Comparison of ENCODE assay signal across 15 cellular contexts in genomic region chr12:44968960-44969359, GRCh38.
DNase-seq lines count a peak whose midpoint lies in the region; ATAC-seq and TF ChIP-seq lines count a peak whose summit lies in the region.
"Had no signal": no experiment of that assay in that cellular context is flagged by ENCODE, and none has a peak within 500 bp of the region (broad histone marks: within the 10 kb centered on the region; RNA-seq: fewer than 3 reads in every experiment).

No MANE protein-coding gene starts in this region.

- intact Hi-C loops in PC-3 (cut with micrococcal nuclease) = no loop called here

- H3K36me3 ChIP-seq in Loucy (ENCODE audit: insufficient read depth, low read length) = no peaks in the 10 kb centered on the region
- H3K36me3 ChIP-seq in PC-3 (ENCODE audit: low read depth, low read length) = no peaks in the 10 kb centered on the region

- H3K36me3 Mint-ChIP-seq in activated CD4-positive, alpha-beta T cell treated with anti-CD3 and anti-CD28 coated beads, Interleukin-2, amount 10 ng/mL, durations not matched to agents 7 days and 5 days (ENCODE audit: low read depth) = no peaks in the 10 kb centered on the region
- H3K36me3 Mint-ChIP-seq: CD4-positive, CD25-positive, alpha-beta regulatory T cell had no signal

- H4K20me1 ChIP-seq in Loucy (ENCODE audit: insufficient read depth, low read length, poor library complexity, severe bottlenecking) (no peaks in the 10 kb centered on the region), PC-3 (ENCODE audit: low read length) (no peaks in the 10 kb centered on the region)

- H2AFZ ChIP-seq in Loucy (ENCODE audit: low read length) = peak overlapping the region; percentile 57; the same call in 1 of the 2 replicates
- no peak overlapping the region for H2AFZ ChIP-seq in PC-3 (ENCODE audit: low read length)
- H2AFZ ChIP-seq: GM23338 had no signal

- H3K27ac ChIP-seq in PC-3 (ENCODE audit: low read length) = no peak overlapping the region
- H3K27ac ChIP-seq: 22Rv1 had no signal

- H3K4me1 Mint-ChIP-seq in activated CD4-positive, alpha-beta T cell treated with anti-CD3 and anti-CD28 coated beads, Interleukin-2, amount 10 ng/mL, durations not matched to agents 7 days and 5 days = peaks cover 14% of the 10 kb centered on the region
- H3K4me1 Mint-ChIP-seq in stimulated activated naive CD8-positive, alpha-beta T cell treated with anti-CD3 and anti-CD28 coated beads, Interleukin-15, amount 100 ng/mL, for 72 hours = peaks cover 7% of the 10 kb centered on the region
- H3K4me1 Mint-ChIP-seq: CD4-positive, CD25-positive, alpha-beta regulatory T cell had no signal

- H3K9me2 ChIP-seq in Loucy (replicated peaks; ENCODE audit: low read depth, low read length) (no peaks in the 10 kb centered on the region), PC-3 (replicated peaks; ENCODE audit: low read length) (no peaks in the 10 kb centered on the region)

- H3K4me3 Mint-ChIP-seq in activated CD4-positive, alpha-beta T cell treated with anti-CD3 and anti-CD28 coated beads, Interleukin-2, amount 10 ng/mL, durations not matched to agents 7 days and 5 days = no peak overlapping the region
- H3K4me3 Mint-ChIP-seq in stimulated activated naive CD8-positive, alpha-beta T cell treated with anti-CD3 and anti-CD28 coated beads, Interleukin-15, amount 100 ng/mL, for 72 hours = no peak overlapping the region
- H3K4me3 Mint-ChIP-seq: CD4-positive, CD25-positive, alpha-beta regulatory T cell; GM23338 had no signal

- no peaks in the 10 kb centered on the region for H3K27me3 ChIP-seq in Loucy (ENCODE audit: insufficient read depth, low read length, poor library complexity, severe bottlenecking)
- H3K27me3 ChIP-seq in PC-3 (ENCODE audit: low read length) = peaks cover 26% of the 10 kb centered on the region

- peak overlapping the region; percentile 57 for H3K9ac ChIP-seq in Loucy (ENCODE audit: low read depth, low read length, poor library complexity, severe bottlenecking)
- no peak overlapping the region for H3K9ac ChIP-seq in PC-3 (ENCODE audit: low read length)

- H3K79me2 ChIP-seq in Loucy (ENCODE audit: insufficient read depth, low read length) = no peaks in the 10 kb centered on the region
- no peaks in the 10 kb centered on the region for H3K79me2 ChIP-seq in PC-3 (ENCODE audit: low read length)

- H3F3A ChIP-seq in Loucy (ENCODE audit: low read depth) = peaks cover 8% of the 10 kb centered on the region
- no peaks in the 10 kb centered on the region for H3F3A ChIP-seq in PC-3 (ENCODE audit: low read length, unreplicated experiment)

- H3K27me3 Mint-ChIP-seq in activated CD4-positive, alpha-beta T cell treated with anti-CD3 and anti-CD28 coated beads, Interleukin-2, amount 10 ng/mL, durations not matched to agents 7 days and 5 days = peaks cover 11% of the 10 kb centered on the region
- no peaks in the 10 kb centered on the region for H3K27me3 Mint-ChIP-seq in stimulated activated naive CD8-positive, alpha-beta T cell treated with anti-CD3 and anti-CD28 coated beads, Interleukin-15, amount 100 ng/mL, for 72 hours
- H3K27me3 Mint-ChIP-seq: CD4-positive, CD25-positive, alpha-beta regulatory T cell had no signal

- H3K4me1 ChIP-seq in Loucy (ENCODE audit: insufficient read depth, low read length, poor library complexity, severe bottlenecking) (peaks cover 40% of the 10 kb centered on the region), PC-3 (ENCODE audit: insufficient read depth, low read length) (no peaks in the 10 kb centered on the region)

- no peak overlapping the region for H3K27ac Mint-ChIP-seq in activated CD4-positive, alpha-beta T cell treated with anti-CD3 and anti-CD28 coated beads, Interleukin-2, amount 10 ng/mL, durations not matched to agents 7 days and 5 days
- no peak overlapping the region for H3K27ac Mint-ChIP-seq in stimulated activated naive CD8-positive, alpha-beta T cell treated with anti-CD3 and anti-CD28 coated beads, Interleukin-15, amount 100 ng/mL, for 72 hours
- H3K27ac Mint-ChIP-seq: CD4-positive, CD25-positive, alpha-beta regulatory T cell; GM23338 had no signal

- H3K4me2 ChIP-seq in Loucy (ENCODE audit: low read depth, low read length, poor library complexity, severe bottlenecking) (peak overlapping the region; percentile 69), PC-3 (ENCODE audit: low read length) (no peak overlapping the region)
- H3K4me2 ChIP-seq: GM23338 had no signal

- no TSS peak for BruUV-seq in PC-3 (replicated peaks; lab: Mats Ljungman, UMichigan)

- CTCF ChIA-PET in activated CD4-positive, alpha-beta T cell treated with anti-CD3 and anti-CD28 coated beads, Interleukin-2, amount 10 ng/mL, durations not matched to agents 7 days and 5 days (lab: Charles Lee) = no interaction called here
- CTCF ChIA-PET in PC-3 (lab: Charles Lee) = no interaction called here

- POLR2A ChIA-PET in activated CD4-positive, alpha-beta T cell treated with anti-CD3 and anti-CD28 coated beads, Interleukin-2, amount 10 ng/mL, durations not matched to agents 7 days and 5 days (lab: Charles Lee) = no interaction called here
- POLR2A ChIA-PET in PC-3 (lab: Charles Lee; ENCODE audit: unreplicated experiment) = no interaction called here

- DNase-seq in activated CD4-positive, alpha-beta T cell treated with anti-CD3 and anti-CD28 coated beads, Interleukin-2, amount 10 ng/mL, durations not matched to agents 7 days and 5 days = peak; percentile 9
- no peak for DNase-seq in activated CD4-positive, alpha-beta T cell treated with anti-CD3 and anti-CD28 coated beads, Interleukin-2, amount 50 U/mL, for 1 hour
- DNase-seq in stimulated activated naive CD8-positive, alpha-beta T cell treated with anti-CD3 and anti-CD28 coated beads, Interleukin-15, amount 100 ng/mL, for 72 hours = no peak
- DNase-seq in stimulated activated naive CD8-positive, alpha-beta T cell treated with anti-CD3 and anti-CD28 coated beads, Interleukin-15, Interleukin-2, amounts not matched to agents 100 U/mL and 50 U/mL, for 24 hours = no peak
- DNase-seq in stimulated activated CD4-positive, alpha-beta T cell treated with anti-CD3 and anti-CD28 coated beads, Interleukin-2, amount 100 ng/mL, for 48 hours = no peak
- DNase-seq in PC-3 = no peak
- DNase-seq: DMS53, H7 had no signal

- H3K9me3 Mint-ChIP-seq in activated CD4-positive, alpha-beta T cell treated with anti-CD3 and anti-CD28 coated beads, Interleukin-2, amount 10 ng/mL, durations not matched to agents 7 days and 5 days = peaks cover 3% of the 10 kb centered on the region
- peaks cover 4 to 9% of the 10 kb centered on the region in 2 donors for H3K9me3 Mint-ChIP-seq in stimulated activated naive CD8-positive, alpha-beta T cell treated with anti-CD3 and anti-CD28 coated beads, Interleukin-15, amount 100 ng/mL, for 72 hours

- H3K4me3 ChIP-seq in Loucy (ENCODE audit: low read length, poor library complexity, severe bottlenecking) (peak overlapping the region; percentile 61), PC-3 (ENCODE audit: low read length) (no peak overlapping the region)
- H3K4me3 ChIP-seq: GM12878, GM23338 had no signal

- peak; percentile 54 for ATAC-seq in stimulated activated naive CD8-positive, alpha-beta T cell treated with anti-CD3 and anti-CD28 coated beads, Interleukin-15, amount 100 ng/mL, for 72 hours
- ATAC-seq in stimulated activated naive CD8-positive, alpha-beta T cell treated with anti-CD3 and anti-CD28 coated beads, Interleukin-15, Interleukin-2, amounts not matched to agents 100 U/mL and 50 U/mL, for 24 hours = no peak
- no peak for ATAC-seq in HG03139 (IDR thresholded peaks at IDR 0.05; ENCODE audit: unreplicated experiment)
- no peak for ATAC-seq in PC-3
- ATAC-seq: GM12878, GM23338, HepG2 had no signal

- no peak for TF ChIP-seq CTCF in Loucy (conservative IDR thresholded peaks at IDR 0.05; ENCODE audit: low read length)
- TF ChIP-seq CTCF in PC-3 (conservative IDR thresholded peaks at IDR 0.05; ENCODE audit: low read depth, low read length) = no peak

- H3K9me3 ChIP-seq in Loucy (ENCODE audit: insufficient read depth, low read depth, low read length) (peaks cover 9% of the 10 kb centered on the region), PC-3 (ENCODE audit: low read length) (no peaks in the 10 kb centered on the region)
